ENCODE assay signal across 11 cellular contexts in genomic region chr5:112529525-112529924, GRCh38.
DNase-seq lines count a peak whose midpoint lies in the region; ATAC-seq and TF ChIP-seq lines count a peak whose summit lies in the region.
"Had no signal": no experiment of that assay in that cellular context is flagged by ENCODE, and none has a peak within 500 bp of the region (broad histone marks: within the 10 kb centered on the region; RNA-seq: fewer than 3 reads in every experiment).

No MANE protein-coding gene starts in this region.

- no peak for TF ChIP-seq EP300 in upper lobe of left lung (IDR thresholded peaks at IDR 0.05)

- TF ChIP-seq CTCF in left ventricle myocardium inferior (IDR thresholded peaks at IDR 0.05; ENCODE audit: borderline replicate concordance) (peak; percentile 53), OCI-LY1 (IDR thresholded peaks at IDR 0.05; ENCODE audit: low read length) (peak; percentile 50), foreskin keratinocyte (conservative IDR thresholded peaks at IDR 0.05) (peak; percentile 68), upper lobe of left lung (IDR thresholded peaks at IDR 0.05) (peak in 4 of 6 experiments; percentile 25 to 57 (median 39))

- no peaks in the 10 kb centered on the region for H3F3A ChIP-seq in OCI-LY1 (ENCODE audit: insufficient read depth, low read length)

- no peaks in the 10 kb centered on the region for H3K4me1 ChIP-seq in left ventricle myocardium inferior
- no peaks in the 10 kb centered on the region for H3K4me1 ChIP-seq in OCI-LY1 (ENCODE audit: insufficient read depth, low read length, severe bottlenecking)
- no peaks in the 10 kb centered on the region for H3K4me1 ChIP-seq in foreskin keratinocyte
- no peaks in the 10 kb centered on the region for H3K4me1 ChIP-seq in upper lobe of left lung

- DNase-seq in left ventricle myocardium inferior = no peak
- DNase-seq in cardiac septum (ENCODE audit: low spot score) = no peak
- peak in 1 of 2 donors; percentile 13 for DNase-seq in foreskin keratinocyte
- no peak for DNase-seq in upper lobe of left lung
- no peak for DNase-seq in NCI-H1436 (lab: John Stamatoyannopoulos, UW)
- no peak for DNase-seq in NCI-H2107 treated with DMSO at 0.1 percent for 48 hours (lab: John Stamatoyannopoulos, UW; ENCODE audit: unreplicated experiment)
- no peak for DNase-seq in NCI-H1930 (lab: John Stamatoyannopoulos, UW)
- DNase-seq: activated T-cell treated with anti-CD3 and anti-CD28 coated beads, Interleukin-2, amount 50 U/mL, for 72 hours; head of caudate nucleus; NCI-H524 treated with DMSO at 0.1 percent for 48 hours had no signal

- no peaks in the 10 kb centered on the region for H3K27me3 ChIP-seq in left ventricle myocardium inferior (ENCODE audit: low read depth)
- no peaks in the 10 kb centered on the region for H3K27me3 ChIP-seq in OCI-LY1 (ENCODE audit: insufficient read depth, low read length)
- H3K27me3 ChIP-seq in foreskin keratinocyte = no peaks in the 10 kb centered on the region
- H3K27me3 ChIP-seq in upper lobe of left lung = no peaks in the 10 kb centered on the region

- peak; percentile 73 for ATAC-seq in foreskin keratinocyte
- ATAC-seq in upper lobe of left lung (ENCODE audit: low FRiP score in 2 of 2) = no peak
- ATAC-seq: activated T-cell treated with anti-CD3 and anti-CD28 coated beads, Interleukin-2, amount 50 U/mL, for 72 hours had no signal

- no peaks in the 10 kb centered on the region for H4K20me1 ChIP-seq in OCI-LY1 (ENCODE audit: insufficient read depth, low read length)

- H3K4me3 ChIP-seq in left ventricle myocardium inferior (no peak overlapping the region), OCI-LY1 (ENCODE audit: low read depth, low read length, poor library complexity, severe bottlenecking) (no peak overlapping the region), upper lobe of left lung (no peak overlapping the region)

- no peaks in the 10 kb centered on the region for H3K79me2 ChIP-seq in OCI-LY1 (ENCODE audit: insufficient read depth, low read length)

- no peak overlapping the region for H2AFZ ChIP-seq in OCI-LY1 (ENCODE audit: low read length)

- 44 to 46% methylated on average over 5 of the region's 5 CpGs for WGBS in upper lobe of left lung, 2 donors

- H3K4me2 ChIP-seq in OCI-LY1 (ENCODE audit: low read length) = no peak overlapping the region

- no peak overlapping the region for H3K9ac ChIP-seq in OCI-LY1 (ENCODE audit: low read length)

- H3K36me3 ChIP-seq in left ventricle myocardium inferior (no peaks in the 10 kb centered on the region), OCI-LY1 (ENCODE audit: insufficient read depth, low read length) (no peaks in the 10 kb centered on the region), upper lobe of left lung (no peaks in the 10 kb centered on the region)

- intact Hi-C loops in left ventricle myocardium inferior (cut with micrococcal nuclease) = no loop called here
- intact Hi-C loops in cardiac septum (cut with DNase I) = no loop called here

- H3K9me3 ChIP-seq in left ventricle myocardium inferior (replicated peaks) (no peaks in the 10 kb centered on the region), OCI-LY1 (ENCODE audit: low read length) (no peaks in the 10 kb centered on the region), upper lobe of left lung (no peaks in the 10 kb centered on the region)

- TF ChIP-seq POLR2A in upper lobe of left lung (IDR thresholded peaks at IDR 0.05) = no peak

- H3K27ac ChIP-seq in left ventricle myocardium inferior (replicated peaks) = no peak overlapping the region
- no peak overlapping the region for H3K27ac ChIP-seq in OCI-LY1 (ENCODE audit: low read depth, low read length, poor library complexity, severe bottlenecking)
- H3K27ac ChIP-seq in foreskin keratinocyte = no peak overlapping the region
- H3K27ac ChIP-seq in upper lobe of left lung = no peak overlapping the region

- H3K9me2 ChIP-seq in OCI-LY1 (ENCODE audit: low read depth, low read length) = no peaks in the 10 kb centered on the region
